In genomic region chr2:26724784-26725515, GRCh38 we compare ENCODE assay signal across 16 cellular contexts. TPM values are rescaled to one million over a fixed set of nuclear protein-coding genes. Genes with fewer than 3 reads are reported as not detected.
DNase-seq lines count a peak whose midpoint lies in the region; ATAC-seq and TF ChIP-seq lines count a peak whose summit lies in the region.
"Had no signal": no experiment of that assay in that cellular context is flagged by ENCODE, and none has a peak within 500 bp of the region (broad histone marks: within the 10 kb centered on the region; RNA-seq: fewer than 3 reads in every experiment).

No MANE protein-coding gene starts in this region.

- peaks cover 24% of the 10 kb centered on the region for H3K4me1 Mint-ChIP-seq in nephron
- no peaks in the 10 kb centered on the region for H3K4me1 Mint-ChIP-seq in activated CD4-positive, alpha-beta T cell treated with anti-CD3 and anti-CD28 coated beads, Interleukin-2, amount 10 ng/mL, durations not matched to agents 7 days and 5 days
- H3K4me1 Mint-ChIP-seq: activated naive CD4-positive, alpha-beta T cell treated with anti-CD3 and anti-CD28 coated beads, Interleukin-2, amount 50 U/mL, for 24 hours; CD4-positive, alpha-beta memory T cell had no signal

- H3K27me3 ChIP-seq in Peyer's patch (no peaks in the 10 kb centered on the region), thyroid gland (no peaks in the 10 kb centered on the region)
- H3K27me3 ChIP-seq: SJSA1 had no signal

- no peak overlapping the region for H3K4me3 Mint-ChIP-seq in nephron
- no peak overlapping the region for H3K4me3 Mint-ChIP-seq in activated CD4-positive, alpha-beta T cell treated with anti-CD3 and anti-CD28 coated beads, Interleukin-2, amount 10 ng/mL, durations not matched to agents 7 days and 5 days
- H3K4me3 Mint-ChIP-seq: activated naive CD4-positive, alpha-beta T cell treated with anti-CD3 and anti-CD28 coated beads, Interleukin-2, amount 50 U/mL, for 24 hours; CD4-positive, alpha-beta memory T cell; stimulated activated naive CD8-positive, alpha-beta T cell treated with anti-CD3 and anti-CD28 coated beads, Interleukin-15, Interleukin-2, amounts not matched to agents 100 ng/mL and 50 ng/mL, for 24 hours had no signal

- H3K9me3 Mint-ChIP-seq in nephron: no peaks in the 10 kb centered on the region
- H3K9me3 Mint-ChIP-seq in activated CD4-positive, alpha-beta T cell treated with anti-CD3 and anti-CD28 coated beads, Interleukin-2, amount 10 ng/mL, durations not matched to agents 7 days and 5 days: no peaks in the 10 kb centered on the region
- H3K9me3 Mint-ChIP-seq: activated naive CD4-positive, alpha-beta T cell treated with anti-CD3 and anti-CD28 coated beads, Interleukin-2, amount 50 U/mL, for 24 hours; CD4-positive, alpha-beta memory T cell; stimulated activated naive CD8-positive, alpha-beta T cell treated with anti-CD3 and anti-CD28 coated beads, Interleukin-15, Interleukin-2, amounts not matched to agents 100 ng/mL and 50 ng/mL, for 24 hours had no signal

- ATAC-seq in HG02571 (IDR thresholded peaks at IDR 0.05; ENCODE audit: unreplicated experiment): no peak

- H3K9me3 ChIP-seq in Peyer's patch (no peaks in the 10 kb centered on the region), thyroid gland (no peaks in the 10 kb centered on the region)
- H3K9me3 ChIP-seq: SJSA1 had no signal

- intact Hi-C loops in thyroid gland (cut with DNase I): no loop called here

- POLR2A ChIA-PET in activated CD4-positive, alpha-beta T cell treated with anti-CD3 and anti-CD28 coated beads, Interleukin-2, amount 10 ng/mL, durations not matched to agents 7 days and 5 days (lab: Charles Lee): interaction anchor here (0.5 kb wide), 1 partner anchor 11 kb away, joined by 5 read pairs; no protein-coding TSS in a partner anchor

- H3K27me3 Mint-ChIP-seq in nephron (ENCODE audit: low read depth): peaks cover 3% of the 10 kb centered on the region
- peaks cover 7% of the 10 kb centered on the region for H3K27me3 Mint-ChIP-seq in activated CD4-positive, alpha-beta T cell treated with anti-CD3 and anti-CD28 coated beads, Interleukin-2, amount 10 ng/mL, durations not matched to agents 7 days and 5 days
- H3K27me3 Mint-ChIP-seq: activated naive CD4-positive, alpha-beta T cell treated with anti-CD3 and anti-CD28 coated beads, Interleukin-2, amount 50 U/mL, for 24 hours; stimulated activated naive CD8-positive, alpha-beta T cell treated with anti-CD3 and anti-CD28 coated beads, Interleukin-15, Interleukin-2, amounts not matched to agents 100 ng/mL and 50 ng/mL, for 24 hours had no signal

- CTCF ChIA-PET in activated CD4-positive, alpha-beta T cell treated with anti-CD3 and anti-CD28 coated beads, Interleukin-2, amount 10 ng/mL, durations not matched to agents 7 days and 5 days (lab: Charles Lee): interaction anchor here (1.0 to 1.3 kb wide), 2 partner anchors 11 to 16 kb away, joined by 3 read pairs; no protein-coding TSS in a partner anchor

- DNase-seq in Peyer's patch (no peak), coronary artery (ENCODE audit: low spot score) (no peak), thyroid gland (no peak), COR-L47 (lab: John Stamatoyannopoulos, UW) (no peak)
- no peak for DNase-seq in activated CD4-positive, alpha-beta T cell treated with anti-CD3 and anti-CD28 coated beads, Interleukin-2, amount 50 U/mL, for 4 hours
- no peak for DNase-seq in activated CD4-positive, alpha-beta T cell treated with anti-CD3 and anti-CD28 coated beads, Interleukin-2, amount 10 ng/mL, durations not matched to agents 7 days and 5 days
- DNase-seq: CD4-positive, alpha-beta memory T cell; NCI-H1694 treated with DMSO at 0.1 percent for 48 hours had no signal

- H3K4me1 ChIP-seq in Peyer's patch (peaks cover 0 to 38% (median 3%) of the 10 kb centered on the region in 4 donors), thyroid gland (peaks cover 43 to 57% of the 10 kb centered on the region in 2 donors)

- H3K27ac ChIP-seq in Peyer's patch (peak overlapping the region in 3 of 4 donors; percentile 13 to 68 (median 36)), coronary artery (peak overlapping the region; percentile 85 to 94), thyroid gland (peak overlapping the region; percentile 89 to 96 (median 90))
- H3K27ac ChIP-seq: epithelial cell of prostate, SJSA1 had no signal

- H3K36me3 Mint-ChIP-seq in nephron (ENCODE audit: low read depth): no peaks in the 10 kb centered on the region
- no peaks in the 10 kb centered on the region for H3K36me3 Mint-ChIP-seq in activated CD4-positive, alpha-beta T cell treated with anti-CD3 and anti-CD28 coated beads, Interleukin-2, amount 10 ng/mL, durations not matched to agents 7 days and 5 days (ENCODE audit: low read depth)
- H3K36me3 Mint-ChIP-seq: activated naive CD4-positive, alpha-beta T cell treated with anti-CD3 and anti-CD28 coated beads, Interleukin-2, amount 50 U/mL, for 24 hours; CD4-positive, alpha-beta memory T cell had no signal

- H3K4me3 ChIP-seq in Peyer's patch: no peak overlapping the region
- no peak overlapping the region for H3K4me3 ChIP-seq in coronary artery
- no peak overlapping the region for H3K4me3 ChIP-seq in thyroid gland (replicated peaks in 1 of 3)
- H3K4me3 ChIP-seq: SJSA1 had no signal

- WGBS in thyroid gland, 2 donors: 86 to 89% methylated on average over 8 to 13 of the region's 14 CpGs

- no peak for TF ChIP-seq CTCF in Peyer's patch (IDR thresholded peaks at IDR 0.05)
- no peak for TF ChIP-seq CTCF in coronary artery (IDR thresholded peaks at IDR 0.05)
- TF ChIP-seq CTCF in nephron (IDR thresholded peaks at IDR 0.05; ENCODE audit: unreplicated experiment in 3 of 3): no peak
- TF ChIP-seq CTCF in thyroid gland (IDR thresholded peaks at IDR 0.05): no peak

- peak overlapping the region; percentile 40 to 74 (median 72) for H3K27ac Mint-ChIP-seq in nephron
- H3K27ac Mint-ChIP-seq in activated CD4-positive, alpha-beta T cell treated with anti-CD3 and anti-CD28 coated beads, Interleukin-2, amount 10 ng/mL, durations not matched to agents 7 days and 5 days: no peak overlapping the region
- H3K27ac Mint-ChIP-seq: activated naive CD4-positive, alpha-beta T cell treated with anti-CD3 and anti-CD28 coated beads, Interleukin-2, amount 50 U/mL, for 24 hours; CD4-positive, alpha-beta memory T cell; stimulated activated naive CD8-positive, alpha-beta T cell treated with anti-CD3 and anti-CD28 coated beads, Interleukin-15, Interleukin-2, amounts not matched to agents 100 ng/mL and 50 ng/mL, for 24 hours had no signal

- TF ChIP-seq POLR2A in Peyer's patch (IDR thresholded peaks at IDR 0.05): no peak
- TF ChIP-seq POLR2A in thyroid gland (IDR thresholded peaks at IDR 0.05): no peak

- H3K36me3 ChIP-seq in Peyer's patch (no peaks in the 10 kb centered on the region), thyroid gland (no peaks in the 10 kb centered on the region)
- H3K36me3 ChIP-seq: SJSA1 had no signal

RNA-seq across cellular contexts. Expression of gene KCNK3, which starts 32.4 kb away (rescaled TPM):
- total RNA-seq in Peyer's patch (1 to 10 TPM in 2 of 4 donors, under 1 TPM in 2; 0.76 to 1.6 (median 0.94) TPM), thyroid gland (1 to 10 TPM; 4.8 to 8.3 (median 5.6) TPM)
- total RNA-seq in activated CD4-positive, alpha-beta T cell treated with anti-CD3 and anti-CD28 coated beads, Interleukin-2, amount 10 ng/mL, durations not matched to agents 7 days and 5 days: not detected
- total RNA-seq: CD4-positive, alpha-beta memory T cell; LHCN-M2; pulmonary artery endothelial cell; SJSA1 had no signal

RNA-seq across cellular contexts. Expression of gene SLC35F6, which starts 39.1 kb away (rescaled TPM):
- 10 to 100 TPM; 13.2 to 49.1 (median 38.1) TPM for total RNA-seq in Peyer's patch
- total RNA-seq in thyroid gland: 10 to 100 TPM; 73.1 to 91.2 (median 80.7) TPM
- total RNA-seq in activated CD4-positive, alpha-beta T cell treated with anti-CD3 and anti-CD28 coated beads, Interleukin-2, amount 10 ng/mL, durations not matched to agents 7 days and 5 days: 10 to 100 TPM; 20.2 to 20.6 TPM

Comparison
In these comparisons a context has a peak if more than half of its experiments do, and no peak if none do; other contexts are left out.
1. H3K27ac ChIP-seq: peak in every context shown above with its lines; median percentile 90 in thyroid gland; 90 in coronary artery; 36 in Peyer's patch.